In genomic region chr6:136774228-136775041, GRCh38 we compare ENCODE assay signal across 9 cellular contexts. TPM values are rescaled to one million over a fixed set of nuclear protein-coding genes. Genes with fewer than 3 reads are reported as not detected.
DNase-seq lines count a peak whose midpoint lies in the region; ATAC-seq and TF ChIP-seq lines count a peak whose summit lies in the region.
"Had no signal": no experiment of that assay in that cellular context is flagged by ENCODE, and none has a peak within 500 bp of the region (broad histone marks: within the 10 kb centered on the region; RNA-seq: fewer than 3 reads in every experiment).

No MANE protein-coding gene starts in this region.

- H3K4me1 ChIP-seq in heart left ventricle (peaks cover 4 to 57% (median 37%) of the 10 kb centered on the region in 12 donors), right atrium auricular region (peaks cover 0 to under 1% of the 10 kb centered on the region in 2 donors), foreskin keratinocyte (peaks cover 4% of the 10 kb centered on the region), aorta (ENCODE audit: control insufficient read depth in 1 of 2, insufficient read depth in 2 of 2, low read length in 2 of 2) (peaks cover 6 to 14% of the 10 kb centered on the region in 2 donors)

- H3K4me3 Mint-ChIP-seq in T-helper 1 cell treated with Interleukin-12 subunit alpha and Interleukin-12 subunit beta and Interleukin-4 antibody, amounts not matched to agents 30 μg/mL and 1 μg/mL, for 36 hours, result no peak overlapping the region

- H3K27ac ChIP-seq in heart left ventricle (peak overlapping the region in 10 of 12 donors; percentile 25 to 67 (median 44)), right atrium auricular region (peak overlapping the region in 1 of 2 donors; percentile 11), foreskin keratinocyte (no peak overlapping the region), aorta (ENCODE audit: low read depth in 1 of 2, low read length in 2 of 2) (peak overlapping the region in 1 of 2 donors; percentile 28)

- DNase-seq in heart left ventricle (no peak), right atrium auricular region (ENCODE audit: low spot score) (no peak), foreskin keratinocyte (peak in 1 of 2 donors; percentile 67), aorta (no peak), HuH-7 (ENCODE audit: low spot score) (no peak), GM20000 (ENCODE audit: low spot score) (no peak)
- DNase-seq: DND-41 had no signal

- intact Hi-C loops in heart left ventricle (cut with DNase I), result no loop called here
- intact Hi-C loops in aorta (cut with DNase I), result no loop called here

- WGBS in heart left ventricle, 4 donors, result 66 to 74% (median 69%) methylated on average over 6 of the region's 6 CpGs
- WGBS in aorta, 2 donors, result 61 to 62% methylated on average over 6 of the region's 6 CpGs

- no peak for TF ChIP-seq POLR2A in heart left ventricle (IDR thresholded peaks at IDR 0.05)

- TF ChIP-seq CTCF in heart left ventricle (IDR thresholded peaks at IDR 0.05) (no peak), right atrium auricular region (IDR thresholded peaks at IDR 0.05) (no peak), foreskin keratinocyte (conservative IDR thresholded peaks at IDR 0.05) (no peak), GM20000 (IDR thresholded peaks at IDR 0.05; ENCODE audit: extremely low read depth, missing control alignments) (no peak)

- H3K27me3 Mint-ChIP-seq in T-helper 1 cell treated with Interleukin-12 subunit alpha and Interleukin-12 subunit beta and Interleukin-4 antibody, amounts not matched to agents 30 μg/mL and 1 μg/mL, for 36 hours (ENCODE audit: low read depth), result no peaks in the 10 kb centered on the region

- no peak overlapping the region for H3K4me3 ChIP-seq in heart left ventricle
- no peak overlapping the region for H3K4me3 ChIP-seq in right atrium auricular region
- H3K4me3 ChIP-seq in aorta (ENCODE audit: low read length in 2 of 2), result no peak overlapping the region

- H3K27me3 ChIP-seq in heart left ventricle (no peaks in the 10 kb centered on the region), right atrium auricular region (no peaks in the 10 kb centered on the region), foreskin keratinocyte (no peaks in the 10 kb centered on the region), aorta (ENCODE audit: control insufficient read depth in 1 of 2, insufficient read depth in 2 of 2, low read length in 1 of 2) (no peaks in the 10 kb centered on the region)

- H3K9me3 Mint-ChIP-seq in T-helper 1 cell treated with Interleukin-12 subunit alpha and Interleukin-12 subunit beta and Interleukin-4 antibody, amounts not matched to agents 30 μg/mL and 1 μg/mL, for 36 hours, result no peaks in the 10 kb centered on the region

- H3K9me3 ChIP-seq in heart left ventricle (no peaks in the 10 kb centered on the region), right atrium auricular region (no peaks in the 10 kb centered on the region), aorta (ENCODE audit: control insufficient read depth, low read length) (no peaks in the 10 kb centered on the region)

- peaks cover 39% of the 10 kb centered on the region for H3K4me1 Mint-ChIP-seq in T-helper 1 cell treated with Interleukin-12 subunit alpha and Interleukin-12 subunit beta and Interleukin-4 antibody, amounts not matched to agents 30 μg/mL and 1 μg/mL, for 36 hours (ENCODE audit: low read depth)

- ATAC-seq in heart left ventricle, result no peak
- peak; percentile 44 for ATAC-seq in foreskin keratinocyte
- ATAC-seq in aorta (ENCODE audit: low FRiP score), result peak; percentile 34
- no peak for ATAC-seq in HG02759 (IDR thresholded peaks at IDR 0.05; ENCODE audit: unreplicated experiment)

- peaks cover 22% of the 10 kb centered on the region for H3K36me3 Mint-ChIP-seq in T-helper 1 cell treated with Interleukin-12 subunit alpha and Interleukin-12 subunit beta and Interleukin-4 antibody, amounts not matched to agents 30 μg/mL and 1 μg/mL, for 36 hours (ENCODE audit: low read depth)

- H3K27ac Mint-ChIP-seq in T-helper 1 cell treated with Interleukin-12 subunit alpha and Interleukin-12 subunit beta and Interleukin-4 antibody, amounts not matched to agents 30 μg/mL and 1 μg/mL, for 36 hours, result peak overlapping the region; percentile 10

- no peaks in the 10 kb centered on the region for H3K36me3 ChIP-seq in heart left ventricle
- H3K36me3 ChIP-seq in right atrium auricular region, result no peaks in the 10 kb centered on the region
- H3K36me3 ChIP-seq in aorta (ENCODE audit: control insufficient read depth in 1 of 2, insufficient read depth in 2 of 2, low read length in 1 of 2), result no peaks in the 10 kb centered on the region

RNA-seq across cellular contexts. Expression of gene MAP3K5, which starts 17.8 kb away (rescaled TPM):
- total RNA-seq in heart left ventricle, result 10 to 100 TPM; 18.7 to 34.1 (median 28.0) TPM
- polyA plus RNA-seq in heart left ventricle, result 1 to 10 TPM; 7.1 to 9.5 TPM
- 10 to 100 TPM in 1 of 2 donors, 1 to 10 TPM in 1; 6.7 to 11.9 TPM for total RNA-seq in right atrium auricular region
- 4.1 and 4.5 TPM in 2 replicates for total RNA-seq in foreskin keratinocyte
- polyA plus RNA-seq in foreskin keratinocyte, result 0.92 and 1.1 TPM in 2 replicates
- 10 to 100 TPM; 37.6 to 48.4 TPM for total RNA-seq in aorta
- 10 to 100 TPM; 16.2 to 33.7 TPM for polyA plus RNA-seq in aorta

RNA-seq across cellular contexts. Expression of gene PEX7, which starts 48.0 kb away (rescaled TPM):
- total RNA-seq in heart left ventricle (10 to 100 TPM in 6 of 9 donors, 1 to 10 TPM in 3; 6.4 to 22.1 (median 15.6) TPM), right atrium auricular region (10 to 100 TPM in 1 of 2 donors, 1 to 10 TPM in 1; 7.2 to 14.5 TPM), foreskin keratinocyte (7.2 and 7.5 TPM in 2 replicates), aorta (1 to 10 TPM; 4.2 to 5.5 TPM)
- polyA plus RNA-seq in heart left ventricle (1 to 10 TPM; 4.7 to 5.1 TPM), foreskin keratinocyte (6.5 and 7.1 TPM in 2 replicates), aorta (1 to 10 TPM; 4.9 to 5.8 TPM)

Comparison
In these comparisons a context has a peak if more than half of its experiments do, and no peak if none do; other contexts are left out.
1. ATAC-seq: peak in foreskin keratinocyte (single experiment) and aorta (single experiment); none in heart left ventricle (0 of 4) and HG02759 (single experiment).